1 cellular context compared by ENCODE assay signal in genomic region chr9:2015581-2016410, GRCh38.
TF ChIP-seq lines count a peak whose summit lies in the region.

No MANE protein-coding gene starts in this region.

TF ChIP-seq in HEK293, 187 proteins besides CTCF, POLR2A, EP300 and RAD21 (continued from another document and continues in another):
- TF ChIP-seq ZSCAN5A (tag by site-specific recombination; IDR thresholded peaks at IDR 0.05) (no peak), ZNF266 (tag by site-specific recombination; IDR thresholded peaks at IDR 0.05; ENCODE audit: low read depth) (no peak), ZNF302 (tag by site-specific recombination; IDR thresholded peaks at IDR 0.05; ENCODE audit: low read depth) (no peak), SETDB1 (IDR thresholded peaks at IDR 0.05; ENCODE audit: insufficient read length, low read length) (no peak), WT1 (tag by site-specific recombination; IDR thresholded peaks at IDR 0.05) (no peak), ZSCAN30 (tag by site-specific recombination; IDR thresholded peaks at IDR 0.05) (no peak), PRDM10 (tag by site-specific recombination; IDR thresholded peaks at IDR 0.05) (peak; percentile 98), ZNF223 (tag by site-specific recombination; IDR thresholded peaks at IDR 0.05) (no peak), KLF8 (tag by site-specific recombination; IDR thresholded peaks at IDR 0.05) (no peak), ZBTB11 (tag by site-specific recombination; conservative IDR thresholded peaks at IDR 0.05; ENCODE audit: low read depth) (peak; percentile 67), REPIN1 (tag by site-specific recombination; IDR thresholded peaks at IDR 0.05; ENCODE audit: low read depth) (no peak), ZEB2 (tag by site-specific recombination; IDR thresholded peaks at IDR 0.05) (peak; percentile 23; the same call in 1 of the 2 replicates), ZNF692 (tag by site-specific recombination; IDR thresholded peaks at IDR 0.05) (no peak), SALL2 (tag by site-specific recombination; IDR thresholded peaks at IDR 0.05; ENCODE audit: borderline replicate concordance) (no peak), ZNF394 (tag by site-specific recombination; IDR thresholded peaks at IDR 0.05; ENCODE audit: borderline replicate concordance) (no peak), IKZF3 (tag by site-specific recombination; IDR thresholded peaks at IDR 0.05) (peak; percentile 47; the same call in 1 of the 2 replicates), ZNF629 (tag by site-specific recombination; IDR thresholded peaks at IDR 0.05) (no peak), ZBTB20 (tag by site-specific recombination; IDR thresholded peaks at IDR 0.05) (peak; percentile 73), ZBTB8A (tag by site-specific recombination; IDR thresholded peaks at IDR 0.05) (0 out of 2 replicates have a peak, but pooled peaks have one; percentile 29), ZNF211 (tag by site-specific recombination; IDR thresholded peaks at IDR 0.05; ENCODE audit: low read depth) (no peak), PATZ1 (tag by site-specific recombination; IDR thresholded peaks at IDR 0.05) (no peak; the same call in 1 of the 2 replicates), KLF16 (tag by site-specific recombination; IDR thresholded peaks at IDR 0.05) (no peak), ZNF133 (tag by site-specific recombination; IDR thresholded peaks at IDR 0.05) (no peak), ZNF707 (tag by site-specific recombination; IDR thresholded peaks at IDR 0.05) (no peak), ZNF341 (tag by site-specific recombination; IDR thresholded peaks at IDR 0.05; ENCODE audit: low read depth) (peak; percentile 96), ZNF843 (tag by site-specific recombination; IDR thresholded peaks at IDR 0.05) (no peak), SP7 (tag by site-specific recombination; IDR thresholded peaks at IDR 0.05) (peak; percentile 2; the same call in 1 of the 2 replicates), ZNF311 (tag by site-specific recombination; IDR thresholded peaks at IDR 0.05; ENCODE audit: borderline replicate concordance) (no peak), ZNF548 (tag by site-specific recombination; IDR thresholded peaks at IDR 0.05) (no peak), ZNF645 (tag by site-specific recombination; IDR thresholded peaks at IDR 0.05) (no peak), ZNF626 (tag by site-specific recombination; IDR thresholded peaks at IDR 0.05) (no peak), ZNF175 (tag by site-specific recombination; IDR thresholded peaks at IDR 0.05) (no peak), MZF1 (tag by site-specific recombination; IDR thresholded peaks at IDR 0.05; ENCODE audit: borderline replicate concordance) (no peak), ZFP3 (tag by site-specific recombination; IDR thresholded peaks at IDR 0.05; ENCODE audit: low read depth) (no peak), KLF9 (tag by site-specific recombination; IDR thresholded peaks at IDR 0.05; ENCODE audit: low read depth) (no peak), ZNF791 (tag by site-specific recombination; IDR thresholded peaks at IDR 0.05) (no peak), ZNF221 (tag by site-specific recombination; IDR thresholded peaks at IDR 0.05; ENCODE audit: borderline replicate concordance) (no peak), TCF7L2 (IDR thresholded peaks at IDR 0.05; ENCODE audit: borderline replicate concordance, low read depth, low read length) (no peak), ZSCAN23 (tag by site-specific recombination; IDR thresholded peaks at IDR 0.05) (no peak), ZNF510 (tag by site-specific recombination; IDR thresholded peaks at IDR 0.05; ENCODE audit: insufficient replicate concordance) (no peak), ZFP41 (tag by site-specific recombination; IDR thresholded peaks at IDR 0.05; ENCODE audit: borderline replicate concordance) (no peak), ZNF660 (tag by site-specific recombination; IDR thresholded peaks at IDR 0.05) (no peak), ZNF785 (tag by site-specific recombination; IDR thresholded peaks at IDR 0.05) (no peak), ZNF639 (tag by site-specific recombination; IDR thresholded peaks at IDR 0.05) (no peak), ZNF214 (tag by site-specific recombination; IDR thresholded peaks at IDR 0.05; ENCODE audit: borderline replicate concordance) (no peak), ZNF530 (tag by site-specific recombination; IDR thresholded peaks at IDR 0.05; ENCODE audit: low read depth) (no peak), ZNF623 (tag by site-specific recombination; IDR thresholded peaks at IDR 0.05) (no peak), ZBTB26 (tag by site-specific recombination; optimal IDR thresholded peaks at IDR 0.05) (no peak), GLI4 (tag by site-specific recombination; IDR thresholded peaks at IDR 0.05) (no peak)
